ENCODE assay signal across 23 cellular contexts in genomic region chr9:109916316-109916715, GRCh38.
"Had no signal": no experiment of that assay in that cellular context is flagged by ENCODE, and none has a peak within 500 bp of the region (broad histone marks: within the 10 kb centered on the region; RNA-seq: fewer than 3 reads in every experiment).

No MANE protein-coding gene starts in this region.

- DNase-seq: activated CD4-positive, alpha-beta T cell treated with anti-CD3 and anti-CD28 coated beads for 1 hour; activated CD8-positive, alpha-beta memory T cell treated with anti-CD3 and anti-CD28 coated beads, Interleukin-2, amount 50 U/mL, for 48 hours; activated CD8-positive, alpha-beta T cell treated with anti-CD3 and anti-CD28 coated beads, Interleukin-2, amount 10 ng/mL, durations not matched to agents 7 days and 5 days; activated effector memory CD4-positive, alpha-beta T cell treated with anti-CD3 and anti-CD28 coated beads, Interleukin-2, amount 50 U/mL, for 16 hours; activated naive CD4-positive, alpha-beta T cell treated with anti-CD3 and anti-CD28 coated beads, Interleukin-2, amount 50 U/mL, for 16 hours; activated T-cell treated with anti-CD3 and anti-CD28 coated beads, Interleukin-2, amount 50 U/mL, for 48 hours; aorta; brain microvascular endothelial cell; central memory CD4-positive, alpha-beta T cell; colonic mucosa; erythroblast; head of caudate nucleus; kidney; natural killer cell; pancreas; right lobe of liver; stimulated activated CD4-positive, alpha-beta T cell treated with anti-CD3 and anti-CD28 coated beads, Interleukin-4, amount 100 ng/mL, for 1 hour; upper lobe of right lung had no signal

- H3K4me2 ChIP-seq: smooth muscle cell had no signal

- H3K27ac Mint-ChIP-seq: natural killer cell had no signal

- H3K36me3 ChIP-seq: brain microvascular endothelial cell, colonic mucosa, neutrophil, pancreas, right lobe of liver, thoracic aorta, upper lobe of right lung had no signal

- H3K9me3 Mint-ChIP-seq: natural killer cell had no signal

- H3K4me3 Mint-ChIP-seq: activated CD8-positive, alpha-beta T cell treated with anti-CD3 and anti-CD28 coated beads, Interleukin-2, amount 10 ng/mL, durations not matched to agents 7 days and 5 days; natural killer cell had no signal

- H3K36me3 Mint-ChIP-seq: natural killer cell had no signal

- H3K9me3 ChIP-seq: colonic mucosa, neutrophil, pancreas, right lobe of liver, thoracic aorta, upper lobe of right lung had no signal

- H3K4me3 ChIP-seq: colonic mucosa, pancreas, right lobe of liver, smooth muscle cell, thoracic aorta, upper lobe of right lung had no signal

- H3K27ac ChIP-seq: brain microvascular endothelial cell, colonic mucosa, neutrophil, pancreas, right lobe of liver, thoracic aorta, upper lobe of right lung, VCaP had no signal

- ATAC-seq: activated CD8-positive, alpha-beta T cell treated with anti-CD3 and anti-CD28 coated beads, Interleukin-2, amount 10 ng/mL, durations not matched to agents 7 days and 5 days; natural killer cell; pancreas; SK-N-SH treated with all-trans-retinoic acid at 6 μM for 48 hours; upper lobe of right lung had no signal

- H3K4me1 ChIP-seq: pancreas had no signal

- H3K27me3 ChIP-seq: brain microvascular endothelial cell, colonic mucosa, pancreas, right lobe of liver, upper lobe of right lung had no signal
